Comparison of ENCODE assay signal across 2 cellular contexts in the genomic region with DNA sequence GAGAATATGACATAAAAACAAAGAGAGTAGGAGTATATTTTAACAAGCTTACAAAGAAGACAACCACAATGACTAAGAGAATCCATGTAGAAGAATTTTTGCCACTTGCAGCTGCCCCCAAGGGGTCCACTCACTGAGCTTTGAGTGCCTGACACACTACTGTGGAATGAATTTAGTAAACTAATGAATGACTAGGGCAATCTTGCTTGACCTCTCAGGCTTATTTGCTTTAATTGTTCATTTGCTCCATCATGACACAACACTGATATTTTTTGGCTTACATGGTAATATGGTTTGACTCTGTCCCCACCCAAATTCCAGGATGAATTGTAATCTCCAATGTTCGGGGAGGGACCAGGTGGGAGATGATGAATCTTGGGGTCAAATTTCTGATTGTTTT.
A peak's percentile ranks its signal among the peaks of the same experiment; 100 is the strongest.
TF ChIP-seq lines count a peak whose summit lies in the region.

No MANE protein-coding gene starts in this region.

TF ChIP-seq in IMR-90, 13 proteins besides CTCF, POLR2A, EP300 and RAD21 (continued from another document):
- no peak for TF ChIP-seq ELK1 (IDR thresholded peaks at IDR 0.05; ENCODE audit: borderline replicate concordance, low read depth, low read length)
- no peak for TF ChIP-seq SMC3 (IDR thresholded peaks at IDR 0.05; ENCODE audit: low read depth, low read length)
- TF ChIP-seq RCOR1 (IDR thresholded peaks at IDR 0.05; ENCODE audit: insufficient replicate concordance, low read length) = no peak
- peak; percentile 56; the same call in 1 of the 2 replicates for TF ChIP-seq NFE2L2 (IDR thresholded peaks at IDR 0.05; ENCODE audit: low read depth, low read length)
- no peak for TF ChIP-seq MAZ (IDR thresholded peaks at IDR 0.05; ENCODE audit: borderline replicate concordance, low read depth, low read length)

TF ChIP-seq in GM23338, 12 proteins besides CTCF, POLR2A, EP300 and RAD21 (continued from another document):
- TF ChIP-seq, protein P1, sequence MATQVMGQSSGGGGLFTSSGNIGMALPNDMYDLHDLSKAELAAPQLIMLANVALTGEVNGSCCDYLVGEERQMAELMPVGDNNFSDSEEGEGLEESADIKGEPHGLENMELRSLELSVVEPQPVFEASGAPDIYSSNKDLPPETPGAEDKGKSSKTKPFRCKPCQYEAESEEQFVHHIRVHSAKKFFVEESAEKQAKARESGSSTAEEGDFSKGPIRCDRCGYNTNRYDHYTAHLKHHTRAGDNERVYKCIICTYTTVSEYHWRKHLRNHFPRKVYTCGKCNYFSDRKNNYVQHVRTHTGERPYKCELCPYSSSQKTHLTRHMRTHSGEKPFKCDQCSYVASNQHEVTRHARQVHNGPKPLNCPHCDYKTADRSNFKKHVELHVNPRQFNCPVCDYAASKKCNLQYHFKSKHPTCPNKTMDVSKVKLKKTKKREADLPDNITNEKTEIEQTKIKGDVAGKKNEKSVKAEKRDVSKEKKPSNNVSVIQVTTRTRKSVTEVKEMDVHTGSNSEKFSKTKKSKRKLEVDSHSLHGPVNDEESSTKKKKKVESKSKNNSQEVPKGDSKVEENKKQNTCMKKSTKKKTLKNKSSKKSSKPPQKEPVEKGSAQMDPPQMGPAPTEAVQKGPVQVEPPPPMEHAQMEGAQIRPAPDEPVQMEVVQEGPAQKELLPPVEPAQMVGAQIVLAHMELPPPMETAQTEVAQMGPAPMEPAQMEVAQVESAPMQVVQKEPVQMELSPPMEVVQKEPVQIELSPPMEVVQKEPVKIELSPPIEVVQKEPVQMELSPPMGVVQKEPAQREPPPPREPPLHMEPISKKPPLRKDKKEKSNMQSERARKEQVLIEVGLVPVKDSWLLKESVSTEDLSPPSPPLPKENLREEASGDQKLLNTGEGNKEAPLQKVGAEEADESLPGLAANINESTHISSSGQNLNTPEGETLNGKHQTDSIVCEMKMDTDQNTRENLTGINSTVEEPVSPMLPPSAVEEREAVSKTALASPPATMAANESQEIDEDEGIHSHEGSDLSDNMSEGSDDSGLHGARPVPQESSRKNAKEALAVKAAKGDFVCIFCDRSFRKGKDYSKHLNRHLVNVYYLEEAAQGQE (IDR thresholded peaks at IDR 0.05; ENCODE audit: unreplicated experiment) = no peak
- TF ChIP-seq EZH2phosphoT487 (IDR thresholded peaks at IDR 0.05; ENCODE audit: unreplicated experiment) (no peak), STAT1 (IDR thresholded peaks at IDR 0.05; ENCODE audit: unreplicated experiment) (no peak), NANOG (IDR thresholded peaks at IDR 0.05; ENCODE audit: borderline replicate concordance) (no peak), EZH2 (IDR thresholded peaks at IDR 0.05; ENCODE audit: low read depth, unreplicated experiment) (no peak), POLR2AphosphoS5 (IDR thresholded peaks at IDR 0.05; ENCODE audit: low read depth) (no peak), CREB1 (CRISPR knock-in tag; IDR thresholded peaks at IDR 0.05; ENCODE audit: low read depth) (no peak)
- TF ChIP-seq, protein P2, sequence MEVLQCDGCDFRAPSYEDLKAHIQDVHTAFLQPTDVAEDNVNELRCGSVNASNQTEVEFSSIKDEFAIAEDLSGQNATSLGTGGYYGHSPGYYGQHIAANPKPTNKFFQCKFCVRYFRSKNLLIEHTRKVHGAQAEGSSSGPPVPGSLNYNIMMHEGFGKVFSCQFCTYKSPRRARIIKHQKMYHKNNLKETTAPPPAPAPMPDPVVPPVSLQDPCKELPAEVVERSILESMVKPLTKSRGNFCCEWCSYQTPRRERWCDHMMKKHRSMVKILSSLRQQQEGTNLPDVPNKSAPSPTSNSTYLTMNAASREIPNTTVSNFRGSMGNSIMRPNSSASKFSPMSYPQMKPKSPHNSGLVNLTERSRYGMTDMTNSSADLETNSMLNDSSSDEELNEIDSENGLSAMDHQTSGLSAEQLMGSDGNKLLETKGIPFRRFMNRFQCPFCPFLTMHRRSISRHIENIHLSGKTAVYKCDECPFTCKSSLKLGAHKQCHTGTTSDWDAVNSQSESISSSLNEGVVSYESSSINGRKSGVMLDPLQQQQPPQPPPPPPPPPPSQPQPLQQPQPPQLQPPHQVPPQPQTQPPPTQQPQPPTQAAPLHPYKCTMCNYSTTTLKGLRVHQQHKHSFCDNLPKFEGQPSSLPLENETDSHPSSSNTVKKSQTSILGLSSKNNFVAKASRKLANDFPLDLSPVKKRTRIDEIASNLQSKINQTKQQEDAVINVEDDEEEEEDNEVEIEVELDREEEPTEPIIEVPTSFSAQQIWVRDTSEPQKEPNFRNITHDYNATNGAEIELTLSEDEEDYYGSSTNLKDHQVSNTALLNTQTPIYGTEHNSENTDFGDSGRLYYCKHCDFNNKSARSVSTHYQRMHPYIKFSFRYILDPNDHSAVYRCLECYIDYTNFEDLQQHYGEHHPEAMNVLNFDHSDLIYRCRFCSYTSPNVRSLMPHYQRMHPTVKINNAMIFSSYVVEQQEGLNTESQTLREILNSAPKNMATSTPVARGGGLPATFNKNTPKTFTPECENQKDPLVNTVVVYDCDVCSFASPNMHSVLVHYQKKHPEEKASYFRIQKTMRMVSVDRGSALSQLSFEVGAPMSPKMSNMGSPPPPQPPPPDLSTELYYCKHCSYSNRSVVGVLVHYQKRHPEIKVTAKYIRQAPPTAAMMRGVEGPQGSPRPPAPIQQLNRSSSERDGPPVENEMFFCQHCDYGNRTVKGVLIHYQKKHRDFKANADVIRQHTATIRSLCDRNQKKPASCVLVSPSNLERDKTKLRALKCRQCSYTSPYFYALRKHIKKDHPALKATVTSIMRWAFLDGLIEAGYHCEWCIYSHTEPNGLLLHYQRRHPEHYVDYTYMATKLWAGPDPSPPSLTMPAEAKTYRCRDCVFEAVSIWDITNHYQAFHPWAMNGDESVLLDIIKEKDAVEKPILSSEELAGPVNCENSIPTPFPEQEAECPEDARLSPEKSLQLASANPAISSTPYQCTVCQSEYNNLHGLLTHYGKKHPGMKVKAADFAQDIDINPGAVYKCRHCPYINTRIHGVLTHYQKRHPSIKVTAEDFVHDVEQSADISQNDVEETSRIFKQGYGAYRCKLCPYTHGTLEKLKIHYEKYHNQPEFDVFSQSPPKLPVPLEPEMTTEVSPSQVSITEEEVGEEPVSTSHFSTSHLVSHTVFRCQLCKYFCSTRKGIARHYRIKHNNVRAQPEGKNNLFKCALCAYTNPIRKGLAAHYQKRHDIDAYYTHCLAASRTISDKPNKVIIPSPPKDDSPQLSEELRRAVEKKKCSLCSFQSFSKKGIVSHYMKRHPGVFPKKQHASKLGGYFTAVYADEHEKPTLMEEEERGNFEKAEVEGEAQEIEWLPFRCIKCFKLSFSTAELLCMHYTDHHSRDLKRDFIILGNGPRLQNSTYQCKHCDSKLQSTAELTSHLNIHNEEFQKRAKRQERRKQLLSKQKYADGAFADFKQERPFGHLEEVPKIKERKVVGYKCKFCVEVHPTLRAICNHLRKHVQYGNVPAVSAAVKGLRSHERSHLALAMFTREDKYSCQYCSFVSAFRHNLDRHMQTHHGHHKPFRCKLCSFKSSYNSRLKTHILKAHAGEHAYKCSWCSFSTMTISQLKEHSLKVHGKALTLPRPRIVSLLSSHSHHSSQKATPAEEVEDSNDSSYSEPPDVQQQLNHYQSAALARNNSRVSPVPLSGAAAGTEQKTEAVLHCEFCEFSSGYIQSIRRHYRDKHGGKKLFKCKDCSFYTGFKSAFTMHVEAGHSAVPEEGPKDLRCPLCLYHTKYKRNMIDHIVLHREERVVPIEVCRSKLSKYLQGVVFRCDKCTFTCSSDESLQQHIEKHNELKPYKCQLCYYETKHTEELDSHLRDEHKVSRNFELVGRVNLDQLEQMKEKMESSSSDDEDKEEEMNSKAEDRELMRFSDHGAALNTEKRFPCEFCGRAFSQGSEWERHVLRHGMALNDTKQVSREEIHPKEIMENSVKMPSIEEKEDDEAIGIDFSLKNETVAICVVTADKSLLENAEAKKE (CRISPR knock-in tag; IDR thresholded peaks at IDR 0.05) = no peak
